Comparison of ENCODE assay signal across 23 cellular contexts in genomic region chr20:62635852-62636251, GRCh38. TPM values are rescaled to one million over a fixed set of nuclear protein-coding genes. Genes with fewer than 3 reads are reported as not detected.
A peak's percentile ranks its signal among the peaks of the same experiment; 100 is the strongest.
DNase-seq lines count a peak whose midpoint lies in the region; ATAC-seq and TF ChIP-seq lines count a peak whose summit lies in the region.
"Had no signal": no experiment of that assay in that cellular context is flagged by ENCODE, and none has a peak within 500 bp of the region (broad histone marks: within the 10 kb centered on the region; RNA-seq: fewer than 3 reads in every experiment).

No MANE protein-coding gene starts in this region.

- BruUV-seq in A673 (replicated peaks; lab: Mats Ljungman, UMichigan) (no TSS peak), PC-3 (replicated peaks; lab: Mats Ljungman, UMichigan) (no TSS peak)

- DNase-seq in A673 (ENCODE audit: low spot score): no peak
- DNase-seq in stimulated activated CD4-positive, alpha-beta T cell treated with anti-CD3 and anti-CD28 coated beads, Interleukin-4, amount 100 ng/mL, for 24 hours: no peak
- no peak for DNase-seq in PC-3
- DNase-seq: activated B cell treated with CpG ODN at 0.5 μM for 24 hours; activated CD4-positive, alpha-beta T cell treated with anti-CD3 and anti-CD28 coated beads, Interleukin-2, amount 50 U/mL, for 48 hours; activated naive CD4-positive, alpha-beta T cell treated with anti-CD3 and anti-CD28 coated beads for 36 hours; body of pancreas; Caco-2; DMS79; GF-D8; NCI-H2107; NCI-H748 treated with DMSO at 0.1 percent for 48 hours; Peyer's patch; SIG-M5; tibial artery had no signal

- H3K27ac ChIP-seq in A673 (ENCODE audit: low read depth, low read length, poor library complexity, severe bottlenecking) (peak overlapping the region; percentile 49), BLaER1 (peak overlapping the region; percentile 54), parathyroid adenoma (peak overlapping the region; percentile 99), PC-3 (ENCODE audit: low read length) (no peak overlapping the region)
- H3K27ac ChIP-seq: body of pancreas, C4-2B, esophagus muscularis mucosa, Peyer's patch, skin epidermis, tibial artery had no signal

- no peaks in the 10 kb centered on the region for H3K27me3 ChIP-seq in A673 (replicated peaks; ENCODE audit: insufficient read depth, low read depth, low read length, poor library complexity)
- H3K27me3 ChIP-seq in BLaER1: peaks cover 43% of the 10 kb centered on the region
- no peaks in the 10 kb centered on the region for H3K27me3 ChIP-seq in parathyroid adenoma (ENCODE audit: control insufficient read depth, insufficient read depth, low read length)
- no peaks in the 10 kb centered on the region for H3K27me3 ChIP-seq in PC-3 (ENCODE audit: low read length)
- H3K27me3 ChIP-seq: Peyer's patch had no signal

- H3K9me3 ChIP-seq in A673 (ENCODE audit: low read depth, low read length, poor library complexity, severe bottlenecking): no peaks in the 10 kb centered on the region
- H3K9me3 ChIP-seq in BLaER1: no peaks in the 10 kb centered on the region
- H3K9me3 ChIP-seq in parathyroid adenoma (ENCODE audit: control insufficient read depth, low read length): no peaks in the 10 kb centered on the region
- no peaks in the 10 kb centered on the region for H3K9me3 ChIP-seq in PC-3 (ENCODE audit: low read length)
- H3K9me3 ChIP-seq: body of pancreas, Caco-2, esophagus muscularis mucosa, heart left ventricle, Peyer's patch, tibial artery had no signal

- no peaks in the 10 kb centered on the region for H3K36me3 Mint-ChIP-seq in dendritic cell treated with granulocyte-macrophage colony-stimulating factor and Interleukin-4, amounts not matched to agents 40 ng/mL and 50 ng/mL, for 4 days (ENCODE audit: low read depth)

- ATAC-seq in PC-3 (no peak), HG02938 (IDR thresholded peaks at IDR 0.05; ENCODE audit: unreplicated experiment) (no peak)
- ATAC-seq: body of pancreas had no signal

- H3K4me3 ChIP-seq in A673 (ENCODE audit: low read depth, low read length, poor library complexity, severe bottlenecking) (no peak overlapping the region), BLaER1 (peak overlapping the region; percentile 19), parathyroid adenoma (ENCODE audit: low read depth, low read length) (peak overlapping the region; percentile 33), PC-3 (ENCODE audit: low read length) (no peak overlapping the region)
- H3K4me3 ChIP-seq: body of pancreas, esophagus muscularis mucosa, heart left ventricle, Peyer's patch, skin epidermis, tibial artery had no signal

- no peaks in the 10 kb centered on the region for H3F3A ChIP-seq in PC-3 (ENCODE audit: low read length, unreplicated experiment)

- peak overlapping the region; percentile 17 for H3K27ac Mint-ChIP-seq in dendritic cell treated with granulocyte-macrophage colony-stimulating factor and Interleukin-4, amounts not matched to agents 40 ng/mL and 50 ng/mL, for 4 days
- H3K27ac Mint-ChIP-seq: activated B cell treated with CpG ODN at 0.5 μM for 24 hours; activated naive CD4-positive, alpha-beta T cell treated with anti-CD3 and anti-CD28 coated beads for 36 hours had no signal

- H3K36me3 ChIP-seq in A673 (ENCODE audit: insufficient read depth, low read length, poor library complexity, severe bottlenecking): no peaks in the 10 kb centered on the region
- H3K36me3 ChIP-seq in BLaER1: no peaks in the 10 kb centered on the region
- no peaks in the 10 kb centered on the region for H3K36me3 ChIP-seq in parathyroid adenoma (ENCODE audit: control insufficient read depth, insufficient read depth, low read length)
- no peaks in the 10 kb centered on the region for H3K36me3 ChIP-seq in PC-3 (ENCODE audit: low read depth, low read length)
- H3K36me3 ChIP-seq: esophagus muscularis mucosa, heart left ventricle, Peyer's patch, tibial artery had no signal

- TF ChIP-seq CTCF in A673 (conservative IDR thresholded peaks at IDR 0.05; ENCODE audit: low read depth, low read length): no peak
- TF ChIP-seq CTCF in parathyroid adenoma (IDR thresholded peaks at IDR 0.05): peak; percentile 14
- no peak for TF ChIP-seq CTCF in PC-3 (conservative IDR thresholded peaks at IDR 0.05; ENCODE audit: low read depth, low read length)

- H3K4me3 Mint-ChIP-seq in dendritic cell treated with granulocyte-macrophage colony-stimulating factor and Interleukin-4, amounts not matched to agents 40 ng/mL and 50 ng/mL, for 4 days: no peak overlapping the region
- H3K4me3 Mint-ChIP-seq: activated B cell treated with CpG ODN at 0.5 μM for 24 hours; activated naive CD4-positive, alpha-beta T cell treated with anti-CD3 and anti-CD28 coated beads for 36 hours had no signal

- no peaks in the 10 kb centered on the region for H4K20me1 ChIP-seq in BLaER1
- no peaks in the 10 kb centered on the region for H4K20me1 ChIP-seq in PC-3 (ENCODE audit: low read length)

- peak overlapping the region; percentile 13; the same call in 1 of the 2 replicates for H3K9ac ChIP-seq in BLaER1
- H3K9ac ChIP-seq in parathyroid adenoma: peak overlapping the region; percentile 88
- no peak overlapping the region for H3K9ac ChIP-seq in PC-3 (ENCODE audit: low read length)

- peaks cover 65% of the 10 kb centered on the region for H3K27me3 Mint-ChIP-seq in dendritic cell treated with granulocyte-macrophage colony-stimulating factor and Interleukin-4, amounts not matched to agents 40 ng/mL and 50 ng/mL, for 4 days

- H2AFZ ChIP-seq in parathyroid adenoma: peak overlapping the region; percentile 73
- H2AFZ ChIP-seq in PC-3 (ENCODE audit: low read length): no peak overlapping the region

- peaks cover 13% of the 10 kb centered on the region for H3K4me1 Mint-ChIP-seq in dendritic cell treated with granulocyte-macrophage colony-stimulating factor and Interleukin-4, amounts not matched to agents 40 ng/mL and 50 ng/mL, for 4 days (ENCODE audit: low read depth)
- H3K4me1 Mint-ChIP-seq: activated B cell treated with CpG ODN at 0.5 μM for 24 hours had no signal

- POLR2A ChIA-PET in A673 (lab: Charles Lee; ENCODE audit: low non-redundant PET): no interaction called here
- POLR2A ChIA-PET in PC-3 (lab: Charles Lee; ENCODE audit: unreplicated experiment): no interaction called here

- no peaks in the 10 kb centered on the region for H3K9me2 ChIP-seq in PC-3 (replicated peaks; ENCODE audit: low read length)

- H3K4me1 ChIP-seq in A673 (ENCODE audit: insufficient read depth, low read length, poor library complexity, severe bottlenecking) (peaks cover 21% of the 10 kb centered on the region), BLaER1 (peaks cover 57% of the 10 kb centered on the region), parathyroid adenoma (peaks cover 52% of the 10 kb centered on the region), PC-3 (ENCODE audit: insufficient read depth, low read length) (peaks cover 7% of the 10 kb centered on the region)
- H3K4me1 ChIP-seq: body of pancreas, Caco-2, Peyer's patch, tibial artery had no signal

- H3K4me2 ChIP-seq in BLaER1 (peak overlapping the region; percentile 80), parathyroid adenoma (ENCODE audit: low read length) (peak overlapping the region; percentile 57), PC-3 (ENCODE audit: low read length) (no peak overlapping the region)

- H3K79me2 ChIP-seq in parathyroid adenoma (peaks cover 30% of the 10 kb centered on the region), PC-3 (ENCODE audit: low read length) (no peaks in the 10 kb centered on the region)

- intact Hi-C loops in A673 (cut with micrococcal nuclease; ENCODE audit: unreplicated experiment) (no loop called here), PC-3 (cut with micrococcal nuclease) (no loop called here)
- intact Hi-C loops in dendritic cell treated with granulocyte-macrophage colony-stimulating factor and Interleukin-4, amounts not matched to agents 40 ng/mL and 50 ng/mL, for 4 days (cut with micrococcal nuclease): no loop called here

- CTCF ChIA-PET in A673 (lab: Charles Lee): no interaction called here
- CTCF ChIA-PET in PC-3 (lab: Charles Lee): no interaction called here

- H3K9me3 Mint-ChIP-seq in dendritic cell treated with granulocyte-macrophage colony-stimulating factor and Interleukin-4, amounts not matched to agents 40 ng/mL and 50 ng/mL, for 4 days: no peaks in the 10 kb centered on the region
- H3K9me3 Mint-ChIP-seq: activated B cell treated with CpG ODN at 0.5 μM for 24 hours; activated naive CD4-positive, alpha-beta T cell treated with anti-CD3 and anti-CD28 coated beads for 36 hours had no signal

RNA-seq across cellular contexts. Expression of gene SLCO4A1, which starts 6.5 kb away (rescaled TPM):
- total RNA-seq in A673 (2021) (44.5 and 48.8 TPM in 2 replicates), PC-3 (2014; rRNA removed) (161 and 162 TPM in 2 replicates)

Comparison
In these comparisons a context has a peak if more than half of its experiments do, and no peak if none do; other contexts are left out.
1. H3K4me3 ChIP-seq: peak in BLaER1 (single experiment) and parathyroid adenoma (single experiment); none in A673 (single experiment) and PC-3 (single experiment).